Comparison of ENCODE assay signal across 23 cellular contexts in genomic region chr1:115829947-115830346, GRCh38. TPM values are rescaled to one million over a fixed set of nuclear protein-coding genes. Genes with fewer than 3 reads are reported as not detected.
DNase-seq lines count a peak whose midpoint lies in the region; ATAC-seq and TF ChIP-seq lines count a peak whose summit lies in the region.
"Had no signal": no experiment of that assay in that cellular context is flagged by ENCODE, and none has a peak within 500 bp of the region (broad histone marks: within the 10 kb centered on the region; RNA-seq: fewer than 3 reads in every experiment).

No MANE protein-coding gene starts in this region.

- peak overlapping the region; percentile 70 for H3K4me3 Mint-ChIP-seq in glutamatergic neuron (ENCODE audit: unreplicated experiment)
- peak overlapping the region; percentile 66 for H3K4me3 Mint-ChIP-seq in neural crest cell
- H3K4me3 Mint-ChIP-seq: activated CD4-positive, alpha-beta T cell treated with anti-CD3 and anti-CD28 coated beads, Interleukin-2, amount 10 ng/mL, durations not matched to agents 24 days and 14 days; activated naive CD4-positive, alpha-beta T cell treated with anti-CD3 and anti-CD28 coated beads, Interleukin-2, amount 50 U/mL, for 24 hours; activated T-helper 1 cell treated with anti-CD3 and anti-CD28 coated beads, Interleukin-12 subunit alpha, Interleukin-12 subunit beta, Interleukin-2, Interleukin-4 antibody, amounts not matched to agents 30 ng/mL and 10 ng/mL and 1 ng/mL, durations not matched to agents 14 hours and 24 hours and 36 hours; HFFc6 had no signal

- POLR2A ChIA-PET in RWPE1 (lab: Yijun Ruan, JAX; ENCODE audit: low non-redundant PET) = no interaction called here

- no peak for ATAC-seq in HG03442 (IDR thresholded peaks at IDR 0.05; ENCODE audit: unreplicated experiment)
- ATAC-seq: GM12878 had no signal

- H3K27ac ChIP-seq in RWPE1 = peak overlapping the region; percentile 71
- H3K27ac ChIP-seq: spleen had no signal

- H3K9me3 Mint-ChIP-seq in glutamatergic neuron (ENCODE audit: unreplicated experiment) (peaks cover 35% of the 10 kb centered on the region), neural crest cell (no peaks in the 10 kb centered on the region)
- H3K9me3 Mint-ChIP-seq: activated CD4-positive, alpha-beta T cell treated with anti-CD3 and anti-CD28 coated beads, Interleukin-2, amount 10 ng/mL, durations not matched to agents 24 days and 14 days; activated naive CD4-positive, alpha-beta T cell treated with anti-CD3 and anti-CD28 coated beads, Interleukin-2, amount 50 U/mL, for 24 hours; activated T-helper 1 cell treated with anti-CD3 and anti-CD28 coated beads, Interleukin-12 subunit alpha, Interleukin-12 subunit beta, Interleukin-2, Interleukin-4 antibody, amounts not matched to agents 30 ng/mL and 10 ng/mL and 1 ng/mL, durations not matched to agents 14 hours and 24 hours and 36 hours; HFFc6 had no signal

- no peak overlapping the region for H3K4me3 ChIP-seq in H7 (ENCODE audit: insufficient read depth, low read depth, low read length)
- H3K4me3 ChIP-seq: GM12878, spleen had no signal

- H3K36me3 Mint-ChIP-seq in glutamatergic neuron (ENCODE audit: unreplicated experiment) (peaks cover 12% of the 10 kb centered on the region), neural crest cell (ENCODE audit: low read depth) (no peaks in the 10 kb centered on the region)
- H3K36me3 Mint-ChIP-seq: activated naive CD4-positive, alpha-beta T cell treated with anti-CD3 and anti-CD28 coated beads, Interleukin-2, amount 50 U/mL, for 24 hours; CD4-positive, CD25-positive, alpha-beta regulatory T cell had no signal

- no peaks in the 10 kb centered on the region for H3K36me3 ChIP-seq in H7 (replicated peaks; ENCODE audit: control insufficient read depth, insufficient read depth, low read length)
- H3K36me3 ChIP-seq: spleen had no signal

- H3K27me3 Mint-ChIP-seq in glutamatergic neuron (ENCODE audit: unreplicated experiment) (peaks cover 28% of the 10 kb centered on the region), neural crest cell (ENCODE audit: low read depth) (peaks cover 38% of the 10 kb centered on the region)

- CTCF ChIA-PET in RWPE1 (lab: Yijun Ruan, JAX) = no interaction called here

- H3K27ac Mint-ChIP-seq in glutamatergic neuron (ENCODE audit: unreplicated experiment) = peak overlapping the region; percentile 100
- H3K27ac Mint-ChIP-seq in neural crest cell (ENCODE audit: unreplicated experiment) = no peak overlapping the region
- H3K27ac Mint-ChIP-seq: activated CD4-positive, alpha-beta T cell treated with anti-CD3 and anti-CD28 coated beads, Interleukin-2, amount 10 ng/mL, durations not matched to agents 24 days and 14 days; activated naive CD4-positive, alpha-beta T cell treated with anti-CD3 and anti-CD28 coated beads, Interleukin-2, amount 50 U/mL, for 24 hours; activated T-helper 1 cell treated with anti-CD3 and anti-CD28 coated beads, Interleukin-12 subunit alpha, Interleukin-12 subunit beta, Interleukin-2, Interleukin-4 antibody, amounts not matched to agents 30 ng/mL and 10 ng/mL and 1 ng/mL, durations not matched to agents 14 hours and 24 hours and 36 hours; CD4-positive, CD25-positive, alpha-beta regulatory T cell; HFFc6 had no signal

- peak; percentile 24 for DNase-seq in H7
- no peak for DNase-seq in RWPE1 (ENCODE audit: low spot score)
- DNase-seq in glutamatergic neuron = peak; percentile 51
- no peak for DNase-seq in neural crest cell (ENCODE audit: low read depth, low spot score)
- DNase-seq in NCI-H526 treated with DMSO at 0.1 percent for 48 hours (lab: John Stamatoyannopoulos, UW) = no peak
- no peak for DNase-seq in NCI-H2107 treated with DMSO at 0.1 percent for 48 hours (lab: John Stamatoyannopoulos, UW; ENCODE audit: unreplicated experiment)
- DNase-seq: activated CD4-positive, alpha-beta T cell treated with anti-CD3 and anti-CD28 coated beads, Interleukin-2, amount 10 ng/mL, durations not matched to agents 24 days and 14 days; NCI-H146; SHP77 treated with DMSO at 0.1 percent for 48 hours; spleen; stimulated activated CD4-positive, alpha-beta T cell treated with anti-CD3 and anti-CD28 coated beads, Interleukin-4, amount 100 ng/mL, for 24 hours; stimulated activated naive CD4-positive, alpha-beta T cell treated with Interleukin-2 at 50 U/mL for 16 hours had no signal

- H3K4me1 Mint-ChIP-seq in glutamatergic neuron (ENCODE audit: low read depth, unreplicated experiment) (peaks cover 70% of the 10 kb centered on the region), neural crest cell (peaks cover 23% of the 10 kb centered on the region)

- TF ChIP-seq CTCF in RWPE1 (conservative IDR thresholded peaks at IDR 0.05; ENCODE audit: low read depth) = no peak
- TF ChIP-seq CTCF in glutamatergic neuron (IDR thresholded peaks at IDR 0.05; ENCODE audit: partially characterized antibody, unreplicated experiment) = no peak
- TF ChIP-seq CTCF in neural crest cell (conservative IDR thresholded peaks at IDR 0.05) = no peak

- H3K27me3 ChIP-seq in H7 (ENCODE audit: control insufficient read depth, insufficient read depth, low read length) = peaks cover 17% of the 10 kb centered on the region

RNA-seq across cellular contexts. Expression of gene NHLH2, which starts 11.0 kb away (rescaled TPM):
- 0.73 and 0.81 TPM in 2 replicates for total RNA-seq in H7 (2014; rRNA removed; shearing (Covaris generic))
- total RNA-seq in glutamatergic neuron (ENCODE audit: unreplicated experiment) = 255 TPM
- total RNA-seq in neural crest cell = 8.4 and 8.7 TPM in 2 replicates
- total RNA-seq: activated CD4-positive, alpha-beta T cell treated with anti-CD3 and anti-CD28 coated beads, Interleukin-2, amount 10 ng/mL, durations not matched to agents 24 days and 14 days; activated T-helper 1 cell treated with anti-CD3 and anti-CD28 coated beads, Interleukin-12 subunit alpha, Interleukin-12 subunit beta, Interleukin-2, Interleukin-4 antibody, amounts not matched to agents 30 ng/mL and 10 ng/mL and 1 ng/mL, durations not matched to agents 14 hours and 24 hours and 36 hours; aorta; CD4-positive, CD25-positive, alpha-beta regulatory T cell; dermis microvascular lymphatic vessel endothelial cell; endothelial cell of umbilical vein; GM12878; HFFc6; OCI-LY7; spleen; T-helper 1 cell treated with Interleukin-12 subunit alpha and Interleukin-12 subunit beta and Interleukin-4 antibody, amounts not matched to agents 30 ng/mL and 1 ng/mL, for 36 hours had no signal

Comparison
In these comparisons a context has a peak if more than half of its experiments do, and no peak if none do; other contexts are left out.
1. DNase-seq: peak in H7 (single experiment) and glutamatergic neuron (single experiment); none in RWPE1 (single experiment), neural crest cell (single experiment), NCI-H526 treated with DMSO at 0.1 percent for 48 hours (single experiment) and NCI-H2107 treated with DMSO at 0.1 percent for 48 hours (single experiment).
2. RNA of gene NHLH2, which starts 11.0 kb away (total RNA-seq): 255 TPM in glutamatergic neuron (single experiment); 8.4 to 8.7 TPM in neural crest cell and 0.73 to 0.81 TPM in H7; every median in the first group is over 10 times any median in the second.